ENCODE assay signal across 11 cellular contexts in the genomic region with DNA sequence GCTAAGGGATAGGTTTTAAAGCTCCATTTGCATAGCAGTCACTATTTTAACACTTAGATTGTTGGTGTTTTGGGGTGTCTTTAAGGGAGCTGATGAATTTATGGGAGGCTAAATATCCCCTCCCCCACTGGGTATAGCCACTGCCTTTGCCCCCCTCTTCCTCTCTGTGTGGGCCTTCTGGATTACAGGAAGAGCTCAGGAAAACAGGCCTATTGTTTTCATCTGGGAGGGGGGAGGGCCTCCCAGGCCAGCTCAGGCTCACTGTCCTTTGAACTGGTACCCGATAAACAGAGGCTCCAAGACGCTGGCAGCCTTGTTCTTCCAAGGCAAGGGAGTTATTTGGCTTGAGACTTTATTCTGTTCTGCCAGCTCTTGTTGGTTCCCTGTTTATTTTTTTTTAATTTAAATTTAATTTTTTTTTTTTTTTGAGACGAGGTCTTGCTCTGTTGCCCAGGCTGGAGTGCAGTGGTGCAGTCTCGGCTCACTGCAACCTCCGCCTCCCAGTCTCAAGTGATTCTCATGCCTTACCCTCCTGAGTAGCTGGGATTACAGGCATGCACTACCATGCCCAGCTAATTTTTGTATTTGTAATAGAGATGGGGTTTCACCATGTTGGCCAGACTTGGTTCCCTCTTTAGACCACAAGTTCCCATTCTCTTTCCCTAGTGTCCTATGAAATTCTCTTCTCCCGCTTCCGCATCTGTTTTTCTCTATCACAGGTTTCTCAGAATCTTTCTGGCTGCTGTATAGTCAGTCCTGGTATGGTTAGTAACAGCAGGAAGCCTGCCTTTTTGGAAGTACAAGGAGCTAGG. TPM values are rescaled to one million over a fixed set of nuclear protein-coding genes. Genes with fewer than 3 reads are reported as not detected.
DNase-seq lines count a peak whose midpoint lies in the region; ATAC-seq and TF ChIP-seq lines count a peak whose summit lies in the region.
"Had no signal": no experiment of that assay in that cellular context is flagged by ENCODE, and none has a peak within 500 bp of the region (broad histone marks: within the 10 kb centered on the region; RNA-seq: fewer than 3 reads in every experiment).

No MANE protein-coding gene starts in this region.

- peak overlapping the region; percentile 12 for H3K4me3 ChIP-seq in neural progenitor cell
- H3K4me3 ChIP-seq: SK-N-MC had no signal

- H3K27me3 Mint-ChIP-seq in neural progenitor cell (ENCODE audit: insufficient read depth, low read depth): peaks cover 2% of the 10 kb centered on the region
- no peaks in the 10 kb centered on the region for H3K27me3 Mint-ChIP-seq in activated T-helper 1 cell treated with anti-CD3 and anti-CD28 coated beads, Interleukin-12 subunit alpha, Interleukin-12 subunit beta, Interleukin-2, Interleukin-4 antibody, amounts not matched to agents 30 ng/mL and 10 ng/mL and 1 ng/mL, durations not matched to agents 14 hours and 24 hours and 36 hours (ENCODE audit: insufficient read depth)
- H3K27me3 Mint-ChIP-seq: activated naive CD8-positive, alpha-beta T cell treated with anti-CD3 and anti-CD28 coated beads, Interleukin-2, amount 10 ng/mL, durations not matched to agents 7 days and 5 days had no signal

- intact Hi-C loops in Right ventricle myocardium superior (cut with DNase I): loop anchor here (2.0 kb wide), 1 partner anchor 23 kb away; no protein-coding TSS in a partner anchor
- intact Hi-C loops in activated T-helper 1 cell treated with anti-CD3 and anti-CD28 coated beads, Interleukin-12 subunit alpha, Interleukin-12 subunit beta, Interleukin-2, Interleukin-4 antibody, amounts not matched to agents 30 ng/mL and 10 ng/mL and 1 ng/mL, durations not matched to agents 14 hours and 24 hours and 36 hours (cut with micrococcal nuclease): no loop called here

- no peaks in the 10 kb centered on the region for H3K27me3 ChIP-seq in neural progenitor cell
- H3K27me3 ChIP-seq: neutrophil had no signal

- H4K20me1 ChIP-seq in neural progenitor cell (ENCODE audit: low read depth): no peaks in the 10 kb centered on the region

- H3K9ac ChIP-seq in neural progenitor cell: no peak overlapping the region

- H3K79me2 ChIP-seq in neural progenitor cell (ENCODE audit: low read depth): peaks cover 22% of the 10 kb centered on the region

- peaks cover 17% of the 10 kb centered on the region for H3K36me3 Mint-ChIP-seq in neural progenitor cell
- H3K36me3 Mint-ChIP-seq in activated T-helper 1 cell treated with anti-CD3 and anti-CD28 coated beads, Interleukin-12 subunit alpha, Interleukin-12 subunit beta, Interleukin-2, Interleukin-4 antibody, amounts not matched to agents 30 ng/mL and 10 ng/mL and 1 ng/mL, durations not matched to agents 14 hours and 24 hours and 36 hours (ENCODE audit: low read depth): peaks cover 20% of the 10 kb centered on the region
- H3K36me3 Mint-ChIP-seq in stimulated activated effector memory CD8-positive, alpha-beta T cell treated with anti-CD3 and anti-CD28 coated beads, Interleukin-12 subunit alpha, Interleukin-12 subunit beta, amount 100 ng/mL, for 72 hours: peaks cover 30% of the 10 kb centered on the region

- no peaks in the 10 kb centered on the region for H3K9me3 Mint-ChIP-seq in neural progenitor cell
- no peaks in the 10 kb centered on the region for H3K9me3 Mint-ChIP-seq in activated T-helper 1 cell treated with anti-CD3 and anti-CD28 coated beads, Interleukin-12 subunit alpha, Interleukin-12 subunit beta, Interleukin-2, Interleukin-4 antibody, amounts not matched to agents 30 ng/mL and 10 ng/mL and 1 ng/mL, durations not matched to agents 14 hours and 24 hours and 36 hours
- H3K9me3 Mint-ChIP-seq in stimulated activated effector memory CD8-positive, alpha-beta T cell treated with anti-CD3 and anti-CD28 coated beads, Interleukin-12 subunit alpha, Interleukin-12 subunit beta, amount 100 ng/mL, for 72 hours: no peaks in the 10 kb centered on the region
- H3K9me3 Mint-ChIP-seq: activated naive CD8-positive, alpha-beta T cell treated with anti-CD3 and anti-CD28 coated beads, Interleukin-2, amount 10 ng/mL, durations not matched to agents 7 days and 5 days had no signal

- H3K36me3 ChIP-seq in neural progenitor cell: no peaks in the 10 kb centered on the region

- TF ChIP-seq CTCF in neural progenitor cell (IDR thresholded peaks at IDR 0.05): no peak

- H3K4me3 Mint-ChIP-seq in neural progenitor cell: peak overlapping the region; percentile 24
- no peak overlapping the region for H3K4me3 Mint-ChIP-seq in activated T-helper 1 cell treated with anti-CD3 and anti-CD28 coated beads, Interleukin-12 subunit alpha, Interleukin-12 subunit beta, Interleukin-2, Interleukin-4 antibody, amounts not matched to agents 30 ng/mL and 10 ng/mL and 1 ng/mL, durations not matched to agents 14 hours and 24 hours and 36 hours
- no peak overlapping the region for H3K4me3 Mint-ChIP-seq in stimulated activated effector memory CD8-positive, alpha-beta T cell treated with anti-CD3 and anti-CD28 coated beads, Interleukin-12 subunit alpha, Interleukin-12 subunit beta, amount 100 ng/mL, for 72 hours
- H3K4me3 Mint-ChIP-seq: activated naive CD8-positive, alpha-beta T cell treated with anti-CD3 and anti-CD28 coated beads, Interleukin-2, amount 10 ng/mL, durations not matched to agents 7 days and 5 days had no signal

- peak; percentile 35 for ATAC-seq in Right ventricle myocardium superior (ENCODE audit: poor library complexity)
- no peak for ATAC-seq in stimulated activated effector memory CD8-positive, alpha-beta T cell treated with anti-CD3 and anti-CD28 coated beads, Interleukin-12 subunit alpha, Interleukin-12 subunit beta, amount 100 ng/mL, for 72 hours
- ATAC-seq in HG03108 (IDR thresholded peaks at IDR 0.05; ENCODE audit: unreplicated experiment): no peak

- H3K4me2 ChIP-seq in neural progenitor cell: peak overlapping the region; percentile 67

- H3K4me1 ChIP-seq in neural progenitor cell: peaks cover 42% of the 10 kb centered on the region

- H3K27ac ChIP-seq in neural progenitor cell: peak overlapping the region; percentile 77
- H3K27ac ChIP-seq: neutrophil, SK-N-MC had no signal

- H2AFZ ChIP-seq in neural progenitor cell (replicated peaks): no peak overlapping the region

- DNase-seq in Ammon's horn (ENCODE audit: low spot score) (peak; percentile 93), SW480 (ENCODE audit: low spot score) (peak; percentile 28), Right ventricle myocardium superior (no peak), neural progenitor cell (ENCODE audit: low spot score) (peak; percentile 87), GDM1 (lab: John Stamatoyannopoulos, UW) (no peak)
- DNase-seq in activated T-helper 1 cell treated with anti-CD3 and anti-CD28 coated beads, Interleukin-12 subunit alpha, Interleukin-12 subunit beta, Interleukin-2, Interleukin-4 antibody, amounts not matched to agents 30 ng/mL and 10 ng/mL and 1 ng/mL, durations not matched to agents 14 hours and 24 hours and 36 hours (ENCODE audit: low spot score): no peak
- no peak for DNase-seq in stimulated activated effector memory CD8-positive, alpha-beta T cell treated with anti-CD3 and anti-CD28 coated beads, Interleukin-12 subunit alpha, Interleukin-12 subunit beta, amount 100 ng/mL, for 72 hours (ENCODE audit: low spot score in 2 of 2)
- DNase-seq: activated naive CD8-positive, alpha-beta T cell treated with anti-CD3 and anti-CD28 coated beads, Interleukin-2, amount 10 ng/mL, durations not matched to agents 7 days and 5 days had no signal

- H3K9me3 ChIP-seq in neural progenitor cell (ENCODE audit: low read depth): no peaks in the 10 kb centered on the region
- H3K9me3 ChIP-seq: neutrophil had no signal

- peaks cover 42% of the 10 kb centered on the region for H3K4me1 Mint-ChIP-seq in neural progenitor cell
- H3K4me1 Mint-ChIP-seq in activated T-helper 1 cell treated with anti-CD3 and anti-CD28 coated beads, Interleukin-12 subunit alpha, Interleukin-12 subunit beta, Interleukin-2, Interleukin-4 antibody, amounts not matched to agents 30 ng/mL and 10 ng/mL and 1 ng/mL, durations not matched to agents 14 hours and 24 hours and 36 hours (ENCODE audit: low read depth): peaks cover 24% of the 10 kb centered on the region
- H3K4me1 Mint-ChIP-seq in stimulated activated effector memory CD8-positive, alpha-beta T cell treated with anti-CD3 and anti-CD28 coated beads, Interleukin-12 subunit alpha, Interleukin-12 subunit beta, amount 100 ng/mL, for 72 hours: peaks cover 40% of the 10 kb centered on the region

- peaks cover 22% of the 10 kb centered on the region for H3F3A ChIP-seq in neural progenitor cell (ENCODE audit: low read depth)

- peak overlapping the region; percentile 88 for H3K27ac Mint-ChIP-seq in neural progenitor cell
- H3K27ac Mint-ChIP-seq in activated T-helper 1 cell treated with anti-CD3 and anti-CD28 coated beads, Interleukin-12 subunit alpha, Interleukin-12 subunit beta, Interleukin-2, Interleukin-4 antibody, amounts not matched to agents 30 ng/mL and 10 ng/mL and 1 ng/mL, durations not matched to agents 14 hours and 24 hours and 36 hours: no peak overlapping the region
- no peak overlapping the region for H3K27ac Mint-ChIP-seq in stimulated activated effector memory CD8-positive, alpha-beta T cell treated with anti-CD3 and anti-CD28 coated beads, Interleukin-12 subunit alpha, Interleukin-12 subunit beta, amount 100 ng/mL, for 72 hours
- H3K27ac Mint-ChIP-seq: activated naive CD8-positive, alpha-beta T cell treated with anti-CD3 and anti-CD28 coated beads, Interleukin-2, amount 10 ng/mL, durations not matched to agents 7 days and 5 days had no signal

RNA-seq across cellular contexts. Expression of gene MINK1, which starts 25.1 kb away (rescaled TPM):
- 47.6 TPM for total RNA-seq in Right ventricle myocardium superior
- 26.2 and 34.6 TPM in 2 replicates for total RNA-seq in neural progenitor cell (ENCODE audit: low replicate concordance)
- total RNA-seq in activated T-helper 1 cell treated with anti-CD3 and anti-CD28 coated beads, Interleukin-12 subunit alpha, Interleukin-12 subunit beta, Interleukin-2, Interleukin-4 antibody, amounts not matched to agents 30 ng/mL and 10 ng/mL and 1 ng/mL, durations not matched to agents 14 hours and 24 hours and 36 hours: 66.5 and 67.5 TPM in 2 replicates

RNA-seq across cellular contexts. Expression of gene C17orf107, which starts 41.1 kb away (rescaled TPM):
- 0.51 TPM for total RNA-seq in Right ventricle myocardium superior
- 1.1 and 2.3 TPM in 2 replicates for total RNA-seq in neural progenitor cell (ENCODE audit: low replicate concordance)
- 1.3 and 1.8 TPM in 2 replicates for total RNA-seq in activated T-helper 1 cell treated with anti-CD3 and anti-CD28 coated beads, Interleukin-12 subunit alpha, Interleukin-12 subunit beta, Interleukin-2, Interleukin-4 antibody, amounts not matched to agents 30 ng/mL and 10 ng/mL and 1 ng/mL, durations not matched to agents 14 hours and 24 hours and 36 hours

RNA-seq across cellular contexts. Expression of gene CHRNE, which starts 44.6 kb away (rescaled TPM):
- total RNA-seq in Right ventricle myocardium superior: 0.30 TPM
- total RNA-seq in neural progenitor cell (ENCODE audit: low replicate concordance): 0.19 TPM in 1 of 2 replicates, not detected in the other
- total RNA-seq in activated T-helper 1 cell treated with anti-CD3 and anti-CD28 coated beads, Interleukin-12 subunit alpha, Interleukin-12 subunit beta, Interleukin-2, Interleukin-4 antibody, amounts not matched to agents 30 ng/mL and 10 ng/mL and 1 ng/mL, durations not matched to agents 14 hours and 24 hours and 36 hours: 0.52 and 0.61 TPM in 2 replicates

RNA-seq across cellular contexts. Expression of gene PLD2, which starts 51.3 kb away (rescaled TPM):
- total RNA-seq in Right ventricle myocardium superior (13.6 TPM), neural progenitor cell (ENCODE audit: low replicate concordance) (23.8 and 36.0 TPM in 2 replicates)
- 16.7 and 22.2 TPM in 2 replicates for total RNA-seq in activated T-helper 1 cell treated with anti-CD3 and anti-CD28 coated beads, Interleukin-12 subunit alpha, Interleukin-12 subunit beta, Interleukin-2, Interleukin-4 antibody, amounts not matched to agents 30 ng/mL and 10 ng/mL and 1 ng/mL, durations not matched to agents 14 hours and 24 hours and 36 hours

Comparison
In these comparisons a context has a peak if more than half of its experiments do, and no peak if none do; other contexts are left out.
1. DNase-seq: peak in Ammon's horn (single experiment), SW480 (single experiment) and neural progenitor cell (single experiment); none in Right ventricle myocardium superior (single experiment), activated T-helper 1 cell treated with anti-CD3 and anti-CD28 coated beads, Interleukin-12 subunit alpha, Interleukin-12 subunit beta, Interleukin-2, Interleukin-4 antibody, amounts not matched to agents 30 ng/mL and 10 ng/mL and 1 ng/mL, durations not matched to agents 14 hours and 24 hours and 36 hours (single experiment), GDM1 (single experiment) and stimulated activated effector memory CD8-positive, alpha-beta T cell treated with anti-CD3 and anti-CD28 coated beads, Interleukin-12 subunit alpha, Interleukin-12 subunit beta, amount 100 ng/mL, for 72 hours (0 of 2).